ENCODE assay signal across 8 cellular contexts in the genomic region with DNA sequence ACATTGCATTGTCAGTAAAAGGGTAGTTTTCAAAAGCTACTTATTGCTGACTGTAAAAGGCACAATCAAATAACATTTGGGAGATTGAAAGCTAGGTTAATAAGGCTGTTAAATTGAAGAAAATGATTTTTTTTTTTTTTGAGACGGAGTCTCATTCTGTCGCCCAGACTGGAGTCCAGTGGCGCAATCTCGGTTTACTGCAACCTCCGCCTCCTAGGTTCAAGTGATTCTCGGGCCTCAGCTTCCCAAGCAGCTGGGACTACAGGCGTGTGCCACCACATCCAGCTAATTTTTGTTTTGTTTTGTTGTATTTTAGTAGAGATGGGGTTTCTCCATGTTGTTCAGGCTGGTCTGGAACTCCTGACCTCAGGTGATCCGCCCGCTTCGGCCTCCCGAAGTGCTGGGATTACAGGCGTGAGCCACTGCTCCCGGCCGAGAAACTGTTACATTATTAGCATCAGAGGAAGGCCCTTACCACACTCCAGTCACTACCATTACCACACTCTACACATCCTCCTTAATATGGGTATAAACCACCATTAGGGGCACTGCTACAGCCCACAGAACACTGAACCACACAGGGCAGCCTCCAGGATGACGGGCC. TPM values are rescaled to one million over a fixed set of nuclear protein-coding genes. Genes with fewer than 3 reads are reported as not detected.
DNase-seq lines count a peak whose midpoint lies in the region; ATAC-seq, FAIRE-seq and TF ChIP-seq lines count a peak whose summit lies in the region.

No MANE protein-coding gene starts in this region.

- 18 to 23% methylated on average over 15 of the region's 15 CpGs for WGBS in GM23248 (ENCODE audit: low coverage in 1 of 2, low lambda C conversion rate in 2 of 2, missing lambda C conversion rate in 2 of 2), 2 experiments
- WGBS in mammary epithelial cell (ENCODE audit: low coverage, missing lambda C conversion rate), result 59% methylated on average over 8 of the region's 15 CpGs

- H3K9me3 Mint-ChIP-seq in memory B cell, result no peaks in the 10 kb centered on the region

- dilution Hi-C loops in mammary epithelial cell (cut with HindIII; ENCODE audit: low sequenced_read_pairs), result no loop called here

- CTCF ChIA-PET in mammary epithelial cell (lab: Charles Lee; ENCODE audit: low non-redundant PET), result no interaction called here

- peak overlapping the region; percentile 90 for H3K4me3 ChIP-seq in GM23248
- peak overlapping the region; percentile 73 to 94 (median 81) for H3K4me3 ChIP-seq in mammary epithelial cell (replicated peaks in 1 of 3; ENCODE audit: insufficient read depth in 1 of 3, low read depth in 2 of 3, low read length in 3 of 3)
- H3K4me3 ChIP-seq in vagina, result peak overlapping the region; percentile 88 to 98

- peaks cover 11% of the 10 kb centered on the region for H3K36me3 Mint-ChIP-seq in memory B cell

- H3K79me2 ChIP-seq in GM23248 (ENCODE audit: insufficient read depth) (peaks cover 45% of the 10 kb centered on the region), mammary epithelial cell (ENCODE audit: insufficient read depth, low read length) (peaks cover 61% of the 10 kb centered on the region)

- TF ChIP-seq POLR2A in vagina (IDR thresholded peaks at IDR 0.05), result no peak
- no peak for TF ChIP-seq POLR2A in H54 (IDR thresholded peaks at IDR 0.05; ENCODE audit: low read depth, low read length)

- H2AFZ ChIP-seq in GM23248 (peak overlapping the region; percentile 98), mammary epithelial cell (ENCODE audit: low read depth, low read length) (peak overlapping the region; percentile 99)

- no peaks in the 10 kb centered on the region for H3K9me2 ChIP-seq in GM23248 (ENCODE audit: insufficient read depth)

- no TSS peak for BruUV-seq in mammary epithelial cell (replicated peaks; lab: Mats Ljungman, UMichigan)

- H3K27ac ChIP-seq in GM23248 (peak overlapping the region; percentile 84), mammary epithelial cell (ENCODE audit: insufficient read depth, low read depth, low read length) (peak overlapping the region; percentile 95), vagina (peak overlapping the region; percentile 98)

- peak overlapping the region; percentile 99 for H3K27ac Mint-ChIP-seq in memory B cell

- H3K27me3 ChIP-seq in GM23248 (replicated peaks; ENCODE audit: insufficient read depth), result no peaks in the 10 kb centered on the region
- H3K27me3 ChIP-seq in mammary epithelial cell (ENCODE audit: insufficient read depth, low read length), result no peaks in the 10 kb centered on the region
- no peaks in the 10 kb centered on the region for H3K27me3 ChIP-seq in vagina

- FAIRE-seq in H54 (lab: Jason Lieb, UNC), result no peak

- peaks cover 26% of the 10 kb centered on the region for H3K4me1 Mint-ChIP-seq in memory B cell

- H3K4me2 ChIP-seq in GM23248 (ENCODE audit: unreplicated experiment) (peak overlapping the region; percentile 81), mammary epithelial cell (ENCODE audit: insufficient read depth, low read depth, low read length) (peak overlapping the region; percentile 82)

- H3K9ac ChIP-seq in GM23248 (peak overlapping the region; percentile 91), mammary epithelial cell (ENCODE audit: insufficient read depth, low read length) (peak overlapping the region; percentile 95)

- no peaks in the 10 kb centered on the region for H3K9me3 ChIP-seq in GM23248 (ENCODE audit: low read depth)
- H3K9me3 ChIP-seq in mammary epithelial cell (replicated peaks; ENCODE audit: insufficient read depth, low read length), result no peaks in the 10 kb centered on the region
- H3K9me3 ChIP-seq in vagina, result no peaks in the 10 kb centered on the region

- peaks cover 15% of the 10 kb centered on the region; the same call in 1 of the 2 replicates for H3K36me3 ChIP-seq in GM23248 (ENCODE audit: low read depth)
- peaks cover 22% of the 10 kb centered on the region for H3K36me3 ChIP-seq in mammary epithelial cell (ENCODE audit: insufficient read depth, low read length)
- H3K36me3 ChIP-seq in vagina, result peaks cover 0 to 9% of the 10 kb centered on the region in 2 donors

- DNase-seq in GM10266 (ENCODE audit: extremely low spot score) (peak; percentile 42), GM23248 (peak; percentile 58), NAMALWA (ENCODE audit: low spot score) (peak; percentile 24), mammary epithelial cell (peak; percentile 29), memory B cell (ENCODE audit: low spot score in 2 of 2) (no peak), vagina (ENCODE audit: extremely low spot score in 2 of 2) (no peak), H54 (ENCODE audit: insufficient read length, low spot score) (no peak), DMS79 treated with DMSO at 0.1 percent for 48 hours (lab: John Stamatoyannopoulos, UW) (no peak)

- ATAC-seq in memory B cell (ENCODE audit: low read depth), result peak; percentile 14

- peak overlapping the region; percentile 95 for H3K4me3 Mint-ChIP-seq in memory B cell

- H3K4me1 ChIP-seq in GM23248 (ENCODE audit: insufficient read depth), result peaks cover 14% of the 10 kb centered on the region
- peaks cover 22% of the 10 kb centered on the region for H3K4me1 ChIP-seq in mammary epithelial cell (ENCODE audit: insufficient read depth, low read length)
- H3K4me1 ChIP-seq in vagina, result peaks cover 27% of the 10 kb centered on the region

- intact Hi-C loops in mammary epithelial cell (cut with micrococcal nuclease) (loop anchor here (5.0 kb wide), 1 partner anchor 191 kb away; a partner anchor contains a TSS), vagina (cut with DNase I) (loop anchor here (5.0 kb wide), 1 partner anchor 314 kb away; a partner anchor contains a TSS)

- TF ChIP-seq CTCF in GM10266 (IDR thresholded peaks at IDR 0.05; ENCODE audit: control insufficient read depth, insufficient read depth, low read depth, missing control alignments), result no peak
- TF ChIP-seq CTCF in mammary epithelial cell (conservative IDR thresholded peaks at IDR 0.05 in 1 of 2, IDR thresholded peaks at IDR 0.05 in 1 of 2; ENCODE audit: extremely low read depth in 1 of 2, insufficient read depth in 1 of 2, low read depth in 1 of 2, low read length in 2 of 2), result no peak
- no peak for TF ChIP-seq CTCF in vagina (IDR thresholded peaks at IDR 0.05)

- no peaks in the 10 kb centered on the region for H3F3A ChIP-seq in GM23248 (ENCODE audit: insufficient read depth)

- no peaks in the 10 kb centered on the region for H3K27me3 Mint-ChIP-seq in memory B cell

- in situ Hi-C loops in GM23248 (cut with MboI) (no loop called here), mammary epithelial cell (cut with MboI; ENCODE audit: low sequenced_read_pairs in 2 of 2) (no loop called here)

- H4K20me1 ChIP-seq in GM23248 (ENCODE audit: insufficient read depth), result no peaks in the 10 kb centered on the region
- peaks cover 15% of the 10 kb centered on the region for H4K20me1 ChIP-seq in mammary epithelial cell (ENCODE audit: insufficient read depth, low read length)

RNA-seq across cellular contexts. Expression of a gene that starts 1.0 kb away (rescaled TPM):
- 64.6 and 67.8 TPM in 2 replicates for total RNA-seq in GM23248 (2014; rRNA removed; shearing (Covaris generic))
- polyA plus RNA-seq in GM23248 (2016; fragmentation: Nextera tagmentation; extraction: Ambion mirVana), result 65.6 and 67.2 TPM in 2 replicates
- 100 to 1,000 TPM; 213 to 238 TPM for total RNA-seq in mammary epithelial cell
- 28.7 TPM for polyA plus RNA-seq in mammary epithelial cell
- polyA minus RNA-seq in mammary epithelial cell, result 85.3 TPM
- total RNA-seq in vagina, result 39.0 TPM

RNA-seq across cellular contexts. Expression of a gene that starts 45.7 kb away (rescaled TPM):
- total RNA-seq in GM23248 (2014; rRNA removed; shearing (Covaris generic)), result not detected in 2 replicates
- not detected in 2 replicates for polyA plus RNA-seq in GM23248 (2016; fragmentation: Nextera tagmentation; extraction: Ambion mirVana)
- total RNA-seq in mammary epithelial cell, result under 1 TPM in 1 of 2 donors, not detected in 1; under 0.01 TPM
- polyA plus RNA-seq in mammary epithelial cell, result not detected
- not detected for polyA minus RNA-seq in mammary epithelial cell
- total RNA-seq in vagina, result 0.49 TPM

Comparison
In these comparisons a context has a peak if more than half of its experiments do, and no peak if none do; other contexts are left out.
1. DNase-seq: peak in GM10266 (single experiment), GM23248 (single experiment), NAMALWA (single experiment) and mammary epithelial cell (single experiment); none in memory B cell (0 of 2), vagina (0 of 2), H54 (single experiment) and DMS79 treated with DMSO at 0.1 percent for 48 hours (single experiment).
2. Peak in every context shown above with its lines, with median percentiles within 50 percentile points of each other: H3K27ac ChIP-seq and H3K4me3 ChIP-seq.